Comparison of ENCODE assay signal across 8 cellular contexts in the genomic region with DNA sequence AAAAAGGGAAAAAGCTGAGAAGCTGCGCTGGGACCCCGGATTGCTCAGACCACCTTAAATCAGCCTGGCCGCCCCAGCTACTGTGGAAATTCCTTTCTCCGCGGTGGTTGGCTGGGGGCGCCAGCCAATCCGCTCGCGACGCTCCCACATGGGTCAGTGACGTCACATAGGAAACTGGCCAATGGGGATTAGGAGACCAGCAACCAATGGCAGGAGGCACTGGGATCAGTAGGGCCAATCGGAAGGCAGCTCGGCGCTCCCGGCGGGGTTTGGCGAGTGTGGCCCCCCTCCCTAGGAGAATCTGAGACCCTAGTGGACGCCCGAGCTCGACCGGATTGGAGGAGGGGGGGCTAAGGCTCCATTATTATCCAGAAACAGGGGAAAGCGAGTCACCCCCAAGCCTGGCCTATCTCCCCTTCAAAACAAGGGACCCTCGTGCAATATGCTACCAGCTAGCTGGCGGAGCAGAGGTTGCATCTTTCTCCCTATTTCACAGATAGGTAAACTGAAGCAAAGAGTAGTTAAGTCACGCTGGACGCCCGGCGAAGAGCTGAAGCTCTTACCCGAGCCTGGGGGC. TPM values are rescaled to one million over a fixed set of nuclear protein-coding genes. Genes with fewer than 3 reads are reported as not detected.
DNase-seq lines count a peak whose midpoint lies in the region; ATAC-seq and TF ChIP-seq lines count a peak whose summit lies in the region.

No MANE protein-coding gene starts in this region.

- DNase-seq in DND-41 (peak; percentile 99), GM23338 (ENCODE audit: low spot score) (peak; percentile 99), LHCN-M2 (ENCODE audit: low read depth) (peak; percentile 99), RPMI7951 (ENCODE audit: low read depth) (peak; percentile 99), fibroblast of lung (ENCODE audit: low read depth in 2 of 2) (peak; percentile 99), naive B cell (peak; percentile 96)
- DNase-seq in stimulated activated effector memory CD8-positive, alpha-beta T cell treated with anti-CD3 and anti-CD28 coated beads, Interleukin-12 subunit alpha, Interleukin-12 subunit beta, amount 100 ng/mL, for 72 hours (ENCODE audit: low spot score in 2 of 2): peak; percentile 84 to 96

- H3K9me3 Mint-ChIP-seq in GM23338 (peaks cover 3% of the 10 kb centered on the region; the same call in 1 of the 3 replicates), naive B cell (peaks cover 0 to 5% (median 0%) of the 10 kb centered on the region in 7 donors)
- H3K9me3 Mint-ChIP-seq in activated T-helper 17 cell treated with anti-CD3 and anti-CD28 coated beads, Interleukin-2, amount 50 U/mL, for 72 hours: no peaks in the 10 kb centered on the region
- no peaks in the 10 kb centered on the region for H3K9me3 Mint-ChIP-seq in stimulated activated effector memory CD8-positive, alpha-beta T cell treated with anti-CD3 and anti-CD28 coated beads, Interleukin-12 subunit alpha, Interleukin-12 subunit beta, amount 100 ng/mL, for 72 hours

- H3K4me1 ChIP-seq in DND-41 (ENCODE audit: insufficient read depth, low read length) (peaks cover 27% of the 10 kb centered on the region), GM23338 (ENCODE audit: insufficient read depth) (peaks cover 8% of the 10 kb centered on the region), fibroblast of lung (ENCODE audit: control insufficient read depth, extremely low read depth, insufficient read depth, low read length) (peaks cover 12% of the 10 kb centered on the region)

- H3K36me3 ChIP-seq in DND-41 (ENCODE audit: insufficient read depth, low read length) (no peaks in the 10 kb centered on the region), GM23338 (ENCODE audit: insufficient read depth) (no peaks in the 10 kb centered on the region), fibroblast of lung (ENCODE audit: control insufficient read depth, insufficient read depth, low read length) (no peaks in the 10 kb centered on the region)

- no peaks in the 10 kb centered on the region for H3K9me3 ChIP-seq in DND-41 (ENCODE audit: insufficient read depth, low read length, severe bottlenecking)
- H3K9me3 ChIP-seq in fibroblast of lung (ENCODE audit: control insufficient read depth, insufficient read depth, low read depth, low read length): no peaks in the 10 kb centered on the region

- no peak for TF ChIP-seq CTCF in DND-41 (IDR thresholded peaks at IDR 0.05; ENCODE audit: borderline replicate concordance, extremely low read depth, low read length, poor library complexity, severe bottlenecking)
- no peak for TF ChIP-seq CTCF in GM23338 (conservative IDR thresholded peaks at IDR 0.05; ENCODE audit: low read depth in 2 of 2)
- TF ChIP-seq CTCF in fibroblast of lung (conservative IDR thresholded peaks at IDR 0.05 in 1 of 2, IDR thresholded peaks at IDR 0.05 in 1 of 2; ENCODE audit: low read depth in 1 of 2, low read length in 2 of 2): no peak

- no peaks in the 10 kb centered on the region; the same call in 1 of the 3 replicates for H3K36me3 Mint-ChIP-seq in GM23338 (ENCODE audit: low read depth)
- peaks cover 6% of the 10 kb centered on the region for H3K36me3 Mint-ChIP-seq in activated T-helper 17 cell treated with anti-CD3 and anti-CD28 coated beads, Interleukin-2, amount 50 U/mL, for 72 hours (ENCODE audit: low read depth)
- no peaks in the 10 kb centered on the region for H3K36me3 Mint-ChIP-seq in naive B cell
- H3K36me3 Mint-ChIP-seq in stimulated activated effector memory CD8-positive, alpha-beta T cell treated with anti-CD3 and anti-CD28 coated beads, Interleukin-12 subunit alpha, Interleukin-12 subunit beta, amount 100 ng/mL, for 72 hours: peaks cover 20% of the 10 kb centered on the region

- peaks cover 56% of the 10 kb centered on the region for H3K27me3 Mint-ChIP-seq in GM23338 (ENCODE audit: insufficient read depth, low read depth, poor library complexity)
- H3K27me3 Mint-ChIP-seq in activated T-helper 17 cell treated with anti-CD3 and anti-CD28 coated beads, Interleukin-2, amount 50 U/mL, for 72 hours: no peaks in the 10 kb centered on the region
- H3K27me3 Mint-ChIP-seq in naive B cell: peaks cover 0 to 13% (median 0%) of the 10 kb centered on the region in 3 donors

- H3K4me1 Mint-ChIP-seq in GM23338 (peaks cover 22% of the 10 kb centered on the region), naive B cell (peaks cover 24 to 38% (median 34%) of the 10 kb centered on the region in 3 donors)
- peaks cover 9% of the 10 kb centered on the region for H3K4me1 Mint-ChIP-seq in activated T-helper 17 cell treated with anti-CD3 and anti-CD28 coated beads, Interleukin-2, amount 50 U/mL, for 72 hours
- peaks cover 40% of the 10 kb centered on the region for H3K4me1 Mint-ChIP-seq in stimulated activated effector memory CD8-positive, alpha-beta T cell treated with anti-CD3 and anti-CD28 coated beads, Interleukin-12 subunit alpha, Interleukin-12 subunit beta, amount 100 ng/mL, for 72 hours

- peak overlapping the region; percentile 84 for H3K9ac ChIP-seq in DND-41 (ENCODE audit: low read depth, low read length)
- no peak overlapping the region for H3K9ac ChIP-seq in fibroblast of lung (ENCODE audit: insufficient read depth, low read length)

- H2AFZ ChIP-seq in DND-41 (ENCODE audit: low read depth, low read length) (peak overlapping the region; percentile 76), GM23338 (peak overlapping the region; percentile 93), fibroblast of lung (ENCODE audit: low read length) (peak overlapping the region; percentile 74)

- H4K20me1 ChIP-seq in DND-41 (ENCODE audit: insufficient read depth, low read length) (no peaks in the 10 kb centered on the region), GM23338 (replicated peaks; ENCODE audit: insufficient read depth) (no peaks in the 10 kb centered on the region), fibroblast of lung (ENCODE audit: control insufficient read depth, extremely low read depth, insufficient read depth, low read length) (no peaks in the 10 kb centered on the region)

- H3K79me2 ChIP-seq in DND-41 (ENCODE audit: insufficient read depth, low read length) (no peaks in the 10 kb centered on the region), GM23338 (replicated peaks; ENCODE audit: insufficient read depth) (no peaks in the 10 kb centered on the region), fibroblast of lung (ENCODE audit: control insufficient read depth, insufficient read depth, low read length) (no peaks in the 10 kb centered on the region)

- peaks cover 17% of the 10 kb centered on the region for H3F3A ChIP-seq in GM23338 (replicated peaks; ENCODE audit: low read depth)

- H3K4me2 ChIP-seq in DND-41 (ENCODE audit: insufficient read depth, low read length) (peak overlapping the region; percentile 80), GM23338 (peak overlapping the region; percentile 85), fibroblast of lung (ENCODE audit: extremely low read depth, insufficient read depth, low read length) (peak overlapping the region; percentile 94)

- H3K27me3 ChIP-seq in DND-41 (ENCODE audit: insufficient read depth, low read length, poor library complexity) (peaks cover 5% of the 10 kb centered on the region), GM23338 (ENCODE audit: insufficient read depth) (peaks cover 54% of the 10 kb centered on the region), fibroblast of lung (ENCODE audit: control insufficient read depth, insufficient read depth, low read length) (peaks cover 4% of the 10 kb centered on the region)

- H3K27ac ChIP-seq in DND-41 (ENCODE audit: low read length) (peak overlapping the region; percentile 86), GM23338 (ENCODE audit: low read depth) (peak overlapping the region; percentile 69), fibroblast of lung (ENCODE audit: insufficient read depth, low read length) (peak overlapping the region; percentile 63)

- no peaks in the 10 kb centered on the region for H3K9me2 ChIP-seq in GM23338 (ENCODE audit: insufficient read depth)

- ATAC-seq in DND-41 (ENCODE audit: insufficient read depth, low read depth) (peak; percentile 88), GM23338 (peak; percentile 85), naive B cell (ENCODE audit: low read depth in 2 of 2) (peak; percentile 90 to 91)
- ATAC-seq in activated T-helper 17 cell treated with anti-CD3 and anti-CD28 coated beads, Interleukin-2, amount 50 U/mL, for 72 hours (replicated peaks): peak; percentile 94
- peak; percentile 93 for ATAC-seq in stimulated activated effector memory CD8-positive, alpha-beta T cell treated with anti-CD3 and anti-CD28 coated beads, Interleukin-12 subunit alpha, Interleukin-12 subunit beta, amount 100 ng/mL, for 72 hours

- H3K4me3 Mint-ChIP-seq in GM23338 (peak overlapping the region; percentile 77), naive B cell (peak overlapping the region; percentile 88 to 98 (median 94))
- H3K4me3 Mint-ChIP-seq in activated T-helper 17 cell treated with anti-CD3 and anti-CD28 coated beads, Interleukin-2, amount 50 U/mL, for 72 hours: peak overlapping the region; percentile 94
- peak overlapping the region; percentile 91 for H3K4me3 Mint-ChIP-seq in stimulated activated effector memory CD8-positive, alpha-beta T cell treated with anti-CD3 and anti-CD28 coated beads, Interleukin-12 subunit alpha, Interleukin-12 subunit beta, amount 100 ng/mL, for 72 hours

- H3K27ac Mint-ChIP-seq in GM23338 (peak overlapping the region; percentile 96), naive B cell (peak overlapping the region; percentile 94 to 98 (median 98))
- H3K27ac Mint-ChIP-seq in activated T-helper 17 cell treated with anti-CD3 and anti-CD28 coated beads, Interleukin-2, amount 50 U/mL, for 72 hours: peak overlapping the region; percentile 99
- H3K27ac Mint-ChIP-seq in stimulated activated effector memory CD8-positive, alpha-beta T cell treated with anti-CD3 and anti-CD28 coated beads, Interleukin-12 subunit alpha, Interleukin-12 subunit beta, amount 100 ng/mL, for 72 hours: peak overlapping the region; percentile 97

- H3K4me3 ChIP-seq in DND-41 (ENCODE audit: low read depth in 1 of 2, low read length in 2 of 2): peak overlapping the region; percentile 38 to 69
- H3K4me3 ChIP-seq in GM23338: peak overlapping the region; percentile 76
- peak overlapping the region; percentile 52 to 72 (median 63) for H3K4me3 ChIP-seq in fibroblast of lung (replicated peaks in 1 of 4; ENCODE audit: control extremely low read depth in 1 of 4, insufficient read depth in 1 of 4, low read depth in 3 of 4, low read length in 4 of 4)

RNA-seq across cellular contexts. Expression of a gene that starts 6.5 kb away (rescaled TPM):
- total RNA-seq in GM23338 (2014; rRNA removed; shearing (Covaris generic)): 21.3 and 22.8 TPM in 2 replicates
- 5.2 and 5.6 TPM in 2 replicates for polyA plus RNA-seq in GM23338 (2016; fragmentation: Nextera tagmentation; extraction: Ambion mirVana)
- total RNA-seq in LHCN-M2 (2014; rRNA removed): 0.69 and 2.4 TPM in 2 replicates
- 0.44 TPM for polyA plus RNA-seq in LHCN-M2 (2012)
- total RNA-seq in RPMI7951 (2014; rRNA removed; shearing (Covaris generic)): not detected in 2 replicates
- total RNA-seq in activated T-helper 17 cell treated with anti-CD3 and anti-CD28 coated beads, Interleukin-2, amount 50 U/mL, for 72 hours: 1 to 10 TPM; 2.5 to 3.5 TPM
- 3.8 and 4.9 TPM in 2 replicates for total RNA-seq in fibroblast of lung
- 0.90 and 1.8 TPM in 2 replicates for polyA plus RNA-seq in fibroblast of lung
- polyA plus RNA-seq in fibroblast of lung (2012): 1.7 and 2.1 TPM in 2 replicates
- polyA minus RNA-seq in fibroblast of lung (ENCODE audit: low replicate concordance): 1.4 and 2.2 TPM in 2 replicates
- polyA plus RNA-seq in naive B cell (ENCODE audit: low read depth in 6 of 6): 1 to 10 TPM in 4 of 6 donors, under 1 TPM in 1, not detected in 1; 0.84 to 2.3 (median 1.9) TPM

RNA-seq across cellular contexts. Expression of a gene that starts 26.7 kb away (rescaled TPM):
- 151 and 154 TPM in 2 replicates for total RNA-seq in GM23338 (2014; rRNA removed; shearing (Covaris generic))
- polyA plus RNA-seq in GM23338 (2016; fragmentation: Nextera tagmentation; extraction: Ambion mirVana) (130 and 132 TPM in 2 replicates), fibroblast of lung (319 and 328 TPM in 2 replicates), naive B cell (ENCODE audit: low read depth in 6 of 6) (100 to 1,000 TPM; 294 to 651 (median 379) TPM)
- total RNA-seq in LHCN-M2 (2014; rRNA removed) (257 and 316 TPM in 2 replicates), fibroblast of lung (111 and 173 TPM in 2 replicates)
- polyA plus RNA-seq in LHCN-M2 (2012): 436 TPM
- 178 and 208 TPM in 2 replicates for total RNA-seq in RPMI7951 (2014; rRNA removed; shearing (Covaris generic))
- 100 to 1,000 TPM; 348 to 436 TPM for total RNA-seq in activated T-helper 17 cell treated with anti-CD3 and anti-CD28 coated beads, Interleukin-2, amount 50 U/mL, for 72 hours
- 381 and 398 TPM in 2 replicates for polyA plus RNA-seq in fibroblast of lung (2012)
- polyA minus RNA-seq in fibroblast of lung (ENCODE audit: low replicate concordance): 594 and 771 TPM in 2 replicates

RNA-seq across cellular contexts. Expression of a gene that starts 58.3 kb away (rescaled TPM):
- 0.70 and 2.4 TPM in 2 replicates for total RNA-seq in GM23338 (2014; rRNA removed; shearing (Covaris generic))
- 1.3 and 2.4 TPM in 2 replicates for polyA plus RNA-seq in GM23338 (2016; fragmentation: Nextera tagmentation; extraction: Ambion mirVana)
- total RNA-seq in LHCN-M2 (2014; rRNA removed): 0.40 TPM in 1 of 2 replicates, not detected in the other
- polyA plus RNA-seq in LHCN-M2 (2012): 0.30 TPM
- total RNA-seq in RPMI7951 (2014; rRNA removed; shearing (Covaris generic)): 0.84 and 3.9 TPM in 2 replicates
- 1 to 10 TPM; 4.1 to 4.2 TPM for total RNA-seq in activated T-helper 17 cell treated with anti-CD3 and anti-CD28 coated beads, Interleukin-2, amount 50 U/mL, for 72 hours
- 0.51 and 1.7 TPM in 2 replicates for total RNA-seq in fibroblast of lung
- 0.24 and 0.56 TPM in 2 replicates for polyA plus RNA-seq in fibroblast of lung
- 0.59 and 1.3 TPM in 2 replicates for polyA plus RNA-seq in fibroblast of lung (2012)
- polyA minus RNA-seq in fibroblast of lung (ENCODE audit: low replicate concordance): 7.1 TPM in 1 of 2 replicates, not detected in the other
- polyA plus RNA-seq in naive B cell (ENCODE audit: low read depth in 6 of 6): 10 to 100 TPM in 1 of 6 donors, 1 to 10 TPM in 3, under 1 TPM in 2; 0.43 to 10.7 (median 1.8) TPM

RNA-seq across cellular contexts. Expression of a gene that starts 58.5 kb away (rescaled TPM):
- total RNA-seq in GM23338 (2014; rRNA removed; shearing (Covaris generic)): 22.6 and 26.9 TPM in 2 replicates
- 15.8 and 16.2 TPM in 2 replicates for polyA plus RNA-seq in GM23338 (2016; fragmentation: Nextera tagmentation; extraction: Ambion mirVana)
- 80.7 and 81.2 TPM in 2 replicates for total RNA-seq in LHCN-M2 (2014; rRNA removed)
- polyA plus RNA-seq in LHCN-M2 (2012): 63.8 TPM
- total RNA-seq in RPMI7951 (2014; rRNA removed; shearing (Covaris generic)): 35.9 and 56.3 TPM in 2 replicates
- total RNA-seq in activated T-helper 17 cell treated with anti-CD3 and anti-CD28 coated beads, Interleukin-2, amount 50 U/mL, for 72 hours: 1 to 10 TPM; 1.9 to 2.6 TPM
- total RNA-seq in fibroblast of lung: 40.8 and 46.2 TPM in 2 replicates
- polyA plus RNA-seq in fibroblast of lung: 43.7 and 61.4 TPM in 2 replicates
- 58.8 and 73.6 TPM in 2 replicates for polyA plus RNA-seq in fibroblast of lung (2012)
- polyA minus RNA-seq in fibroblast of lung (ENCODE audit: low replicate concordance): 184 and 228 TPM in 2 replicates
- 1 to 10 TPM in 2 of 6 donors, under 1 TPM in 3, not detected in 1; 0.23 to 1.2 (median 0.99) TPM for polyA plus RNA-seq in naive B cell (ENCODE audit: low read depth in 6 of 6)

Comparison
In these comparisons a context has a peak if more than half of its experiments do, and no peak if none do; other contexts are left out.
1. Peak in every context shown above with its lines: DNase-seq, ATAC-seq, H3K4me3 ChIP-seq and H3K27ac ChIP-seq.